11 cellular contexts compared by ENCODE assay signal in genomic region chr6:156809446-156810178, GRCh38. TPM values are rescaled to one million over a fixed set of nuclear protein-coding genes. Genes with fewer than 3 reads are reported as not detected.
A peak's percentile ranks its signal among the peaks of the same experiment; 100 is the strongest.
DNase-seq lines count a peak whose midpoint lies in the region; ATAC-seq and TF ChIP-seq lines count a peak whose summit lies in the region.
"Had no signal": no experiment of that assay in that cellular context is flagged by ENCODE, and none has a peak within 500 bp of the region (broad histone marks: within the 10 kb centered on the region; RNA-seq: fewer than 3 reads in every experiment).

No MANE protein-coding gene starts in this region.

- H3K4me3 Mint-ChIP-seq in natural killer cell: peak overlapping the region; percentile 31
- H3K4me3 Mint-ChIP-seq in natural killer cell treated with Interleukin-12 subunit alpha and Interleukin-12 subunit beta and Interleukin-15 and Interleukin-18, amount 100 ng/mL, for 72 hours: no peak overlapping the region
- H3K4me3 Mint-ChIP-seq in T-cell: peak overlapping the region in 1 of 3 donors; percentile 47
- peak overlapping the region; percentile 33 for H3K4me3 Mint-ChIP-seq in memory B cell

- peak overlapping the region; percentile 47 to 64 for H3K27ac Mint-ChIP-seq in natural killer cell
- peak overlapping the region in 1 of 2 donors; percentile 24 for H3K27ac Mint-ChIP-seq in natural killer cell treated with Interleukin-12 subunit alpha and Interleukin-12 subunit beta and Interleukin-15 and Interleukin-18, amount 100 ng/mL, for 72 hours
- H3K27ac Mint-ChIP-seq in T-cell: peak overlapping the region; percentile 16 to 65
- H3K27ac Mint-ChIP-seq in memory B cell: peak overlapping the region; percentile 67

- peaks cover 2% of the 10 kb centered on the region in 2 donors for H3K9me3 Mint-ChIP-seq in natural killer cell
- H3K9me3 Mint-ChIP-seq in natural killer cell treated with Interleukin-12 subunit alpha and Interleukin-12 subunit beta and Interleukin-15 and Interleukin-18, amount 100 ng/mL, for 72 hours: no peaks in the 10 kb centered on the region
- no peaks in the 10 kb centered on the region for H3K9me3 Mint-ChIP-seq in T-cell
- peaks cover 1% of the 10 kb centered on the region for H3K9me3 Mint-ChIP-seq in memory B cell

- no peak overlapping the region for H3K27ac ChIP-seq in coronary artery
- H3K27ac ChIP-seq: SJSA1, tibial artery had no signal

- H3K4me1 Mint-ChIP-seq in natural killer cell: peaks cover 78 to 92% of the 10 kb centered on the region in 2 donors
- H3K4me1 Mint-ChIP-seq in natural killer cell treated with Interleukin-12 subunit alpha and Interleukin-12 subunit beta and Interleukin-15 and Interleukin-18, amount 100 ng/mL, for 72 hours (ENCODE audit: low read depth in 2 of 2): peaks cover 56 to 72% of the 10 kb centered on the region in 2 donors
- H3K4me1 Mint-ChIP-seq in T-cell: peaks cover 89 to 90% (median 90%) of the 10 kb centered on the region in 3 donors
- H3K4me1 Mint-ChIP-seq in memory B cell: peaks cover 59% of the 10 kb centered on the region

- CTCF ChIA-PET in T-cell (lab: Charles Lee): interaction anchor here in 1 of 2 donors (1.2 kb wide), 1 partner anchor 14 kb away, joined by 3 read pairs; no protein-coding TSS in a partner anchor

- no peaks in the 10 kb centered on the region for H3K36me3 Mint-ChIP-seq in natural killer cell
- no peaks in the 10 kb centered on the region for H3K36me3 Mint-ChIP-seq in natural killer cell treated with Interleukin-12 subunit alpha and Interleukin-12 subunit beta and Interleukin-15 and Interleukin-18, amount 100 ng/mL, for 72 hours
- H3K36me3 Mint-ChIP-seq in T-cell: peaks cover 5% of the 10 kb centered on the region
- H3K36me3 Mint-ChIP-seq in memory B cell: peaks cover 5% of the 10 kb centered on the region

- POLR2A ChIA-PET in T-cell (lab: Charles Lee): no interaction called here

- DNase-seq in natural killer cell: no peak
- no peak for DNase-seq in natural killer cell treated with Interleukin-12 subunit alpha and Interleukin-12 subunit beta and Interleukin-15 and Interleukin-18, amount 100 ng/mL, for 72 hours (ENCODE audit: low spot score)
- no peak for DNase-seq in T-cell
- no peak for DNase-seq in memory B cell (ENCODE audit: low spot score in 2 of 2)
- no peak for DNase-seq in coronary artery (ENCODE audit: low spot score)
- no peak for DNase-seq in GM19240 (ENCODE audit: insufficient read length, low spot score)
- DNase-seq: activated CD8-positive, alpha-beta memory T cell treated with anti-CD3 and anti-CD28 coated beads, Interleukin-2, amount 50 U/mL, for 48 hours had no signal

- ATAC-seq in natural killer cell (no peak), T-cell (replicated peaks in 1 of 4) (no peak), memory B cell (ENCODE audit: low read depth) (no peak), GM18502 (IDR thresholded peaks at IDR 0.05; ENCODE audit: poor library complexity, unreplicated experiment) (no peak), GM21737 (IDR thresholded peaks at IDR 0.05; ENCODE audit: unreplicated experiment) (no peak)
- ATAC-seq in natural killer cell treated with Interleukin-12 subunit alpha and Interleukin-12 subunit beta and Interleukin-15 and Interleukin-18, amount 100 ng/mL, for 72 hours: no peak

- H3K4me3 ChIP-seq in coronary artery: no peak overlapping the region
- H3K4me3 ChIP-seq: SJSA1, tibial artery had no signal

- no peak for TF ChIP-seq CTCF in natural killer cell (IDR thresholded peaks at IDR 0.05)
- no peak for TF ChIP-seq CTCF in coronary artery (IDR thresholded peaks at IDR 0.05)

- H3K27me3 Mint-ChIP-seq in natural killer cell (ENCODE audit: low read depth in 2 of 2) (no peaks in the 10 kb centered on the region), T-cell (no peaks in the 10 kb centered on the region), memory B cell (no peaks in the 10 kb centered on the region)
- H3K27me3 Mint-ChIP-seq in natural killer cell treated with Interleukin-12 subunit alpha and Interleukin-12 subunit beta and Interleukin-15 and Interleukin-18, amount 100 ng/mL, for 72 hours: no peaks in the 10 kb centered on the region

- intact Hi-C loops in natural killer cell (cut with micrococcal nuclease): no loop called here

RNA-seq across cellular contexts. Expression of gene ARID1B, which starts 32.4 kb away (rescaled TPM):
- total RNA-seq in natural killer cell (100 to 1,000 TPM; 180 to 201 (median 189) TPM), T-cell (100 to 1,000 TPM; 103 to 161 (median 108) TPM)
- total RNA-seq in natural killer cell treated with Interleukin-12 subunit alpha and Interleukin-12 subunit beta and Interleukin-15 and Interleukin-18, amount 100 ng/mL, for 72 hours: 100 to 1,000 TPM in 1 of 2 donors, 10 to 100 TPM in 1; 92.3 to 129 TPM
